In the genomic region with DNA sequence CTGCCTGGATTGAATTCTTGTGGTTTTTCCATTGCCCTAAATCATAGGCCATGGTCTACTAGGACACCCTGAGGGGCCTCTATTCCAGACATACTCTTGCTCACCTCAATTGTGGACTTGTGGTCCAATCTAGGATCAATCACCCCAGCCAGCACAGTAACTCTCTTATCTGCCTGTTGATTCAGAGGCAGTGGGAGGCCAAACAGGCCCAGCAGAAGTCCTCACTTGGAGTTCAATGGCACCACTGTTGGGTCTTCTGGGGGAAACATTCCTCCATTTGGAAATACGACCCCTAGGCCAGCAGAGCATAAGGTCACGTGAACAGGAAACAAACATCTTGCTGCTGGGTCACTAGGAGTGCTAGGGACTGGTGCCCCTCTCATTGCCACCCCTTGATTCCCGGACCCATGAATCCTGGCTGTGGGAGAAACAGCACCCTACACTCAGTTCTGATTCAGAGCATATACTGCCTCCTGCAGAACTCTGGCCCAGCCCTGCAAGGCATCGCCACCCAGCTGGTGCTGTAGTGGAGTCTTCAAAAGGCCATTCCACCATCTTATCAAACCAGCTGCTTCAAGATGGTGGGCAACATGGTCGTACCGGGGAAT, we compare ENCODE assay signal across 1 cellular context.
TF ChIP-seq lines count a peak whose summit lies in the region.

No MANE protein-coding gene starts in this region.

TF ChIP-seq in HepG2, 621 proteins besides CTCF, POLR2A, EP300 and RAD21 (continued from another document and continues in another):
- TF ChIP-seq HMG20A (CRISPR knock-in tag; IDR thresholded peaks at IDR 0.05; ENCODE audit: borderline replicate concordance) = no peak
- TF ChIP-seq ISL2 (CRISPR knock-in tag; IDR thresholded peaks at IDR 0.05) = no peak
- TF ChIP-seq SYNCRIP (IDR thresholded peaks at IDR 0.05; ENCODE audit: insufficient read depth, low read depth, low read length) = no peak
- TF ChIP-seq ATF7-NPFF (CRISPR knock-in tag; IDR thresholded peaks at IDR 0.05; ENCODE audit: low read depth) = no peak
- peak; percentile 19; the same call in 1 of the 2 replicates for TF ChIP-seq MED1 (CRISPR knock-in tag; IDR thresholded peaks at IDR 0.05)
- no peak for TF ChIP-seq FOXM1 (CRISPR knock-in tag; IDR thresholded peaks at IDR 0.05)
- TF ChIP-seq NKX3-1 (CRISPR knock-in tag; IDR thresholded peaks at IDR 0.05) = no peak
- no peak for TF ChIP-seq ZC3H13 (CRISPR knock-in tag; IDR thresholded peaks at IDR 0.05)
- peak; percentile 56; the same call in 1 of the 2 replicates for TF ChIP-seq HHEX (CRISPR knock-in tag; IDR thresholded peaks at IDR 0.05)
- no peak for TF ChIP-seq ZBTB1 (CRISPR knock-in tag; IDR thresholded peaks at IDR 0.05; ENCODE audit: borderline replicate concordance)
- no peak for TF ChIP-seq ZNF530 (CRISPR knock-in tag; IDR thresholded peaks at IDR 0.05; ENCODE audit: low read depth)
- TF ChIP-seq, protein P1, sequence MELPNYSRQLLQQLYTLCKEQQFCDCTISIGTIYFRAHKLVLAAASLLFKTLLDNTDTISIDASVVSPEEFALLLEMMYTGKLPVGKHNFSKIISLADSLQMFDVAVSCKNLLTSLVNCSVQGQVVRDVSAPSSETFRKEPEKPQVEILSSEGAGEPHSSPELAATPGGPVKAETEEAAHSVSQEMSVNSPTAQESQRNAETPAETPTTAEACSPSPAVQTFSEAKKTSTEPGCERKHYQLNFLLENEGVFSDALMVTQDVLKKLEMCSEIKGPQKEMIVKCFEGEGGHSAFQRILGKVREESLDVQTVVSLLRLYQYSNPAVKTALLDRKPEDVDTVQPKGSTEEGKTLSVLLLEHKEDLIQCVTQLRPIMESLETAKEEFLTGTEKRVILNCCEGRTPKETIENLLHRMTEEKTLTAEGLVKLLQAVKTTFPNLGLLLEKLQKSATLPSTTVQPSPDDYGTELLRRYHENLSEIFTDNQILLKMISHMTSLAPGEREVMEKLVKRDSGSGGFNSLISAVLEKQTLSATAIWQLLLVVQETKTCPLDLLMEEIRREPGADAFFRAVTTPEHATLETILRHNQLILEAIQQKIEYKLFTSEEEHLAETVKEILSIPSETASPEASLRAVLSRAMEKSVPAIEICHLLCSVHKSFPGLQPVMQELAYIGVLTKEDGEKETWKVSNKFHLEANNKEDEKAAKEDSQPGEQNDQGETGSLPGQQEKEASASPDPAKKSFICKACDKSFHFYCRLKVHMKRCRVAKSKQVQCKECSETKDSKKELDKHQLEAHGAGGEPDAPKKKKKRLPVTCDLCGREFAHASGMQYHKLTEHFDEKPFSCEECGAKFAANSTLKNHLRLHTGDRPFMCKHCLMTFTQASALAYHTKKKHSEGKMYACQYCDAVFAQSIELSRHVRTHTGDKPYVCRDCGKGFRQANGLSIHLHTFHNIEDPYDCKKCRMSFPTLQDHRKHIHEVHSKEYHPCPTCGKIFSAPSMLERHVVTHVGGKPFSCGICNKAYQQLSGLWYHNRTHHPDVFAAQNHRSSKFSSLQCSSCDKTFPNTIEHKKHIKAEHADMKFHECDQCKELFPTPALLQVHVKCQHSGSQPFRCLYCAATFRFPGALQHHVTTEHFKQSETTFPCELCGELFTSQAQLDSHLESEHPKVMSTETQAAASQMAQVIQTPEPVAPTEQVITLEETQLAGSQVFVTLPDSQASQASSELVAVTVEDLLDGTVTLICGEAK (IDR thresholded peaks at IDR 0.05) = no peak
- TF ChIP-seq, protein P1 (CRISPR knock-in tag; IDR thresholded peaks at IDR 0.05) = no peak
- TF ChIP-seq SIN3A (IDR thresholded peaks at IDR 0.05; ENCODE audit: borderline replicate concordance, low read depth, low read length) = no peak
- no peak for TF ChIP-seq AGO1 (IDR thresholded peaks at IDR 0.05; ENCODE audit: low read depth, low read length, poor library complexity, severe bottlenecking)
- TF ChIP-seq ZNF772 (CRISPR knock-in tag; IDR thresholded peaks at IDR 0.05) = no peak
- TF ChIP-seq, protein P2, sequence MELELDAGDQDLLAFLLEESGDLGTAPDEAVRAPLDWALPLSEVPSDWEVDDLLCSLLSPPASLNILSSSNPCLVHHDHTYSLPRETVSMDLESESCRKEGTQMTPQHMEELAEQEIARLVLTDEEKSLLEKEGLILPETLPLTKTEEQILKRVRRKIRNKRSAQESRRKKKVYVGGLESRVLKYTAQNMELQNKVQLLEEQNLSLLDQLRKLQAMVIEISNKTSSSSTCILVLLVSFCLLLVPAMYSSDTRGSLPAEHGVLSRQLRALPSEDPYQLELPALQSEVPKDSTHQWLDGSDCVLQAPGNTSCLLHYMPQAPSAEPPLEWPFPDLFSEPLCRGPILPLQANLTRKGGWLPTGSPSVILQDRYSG (CRISPR knock-in tag; IDR thresholded peaks at IDR 0.05) = no peak
- no peak for TF ChIP-seq STAG1 (CRISPR knock-in tag; IDR thresholded peaks at IDR 0.05)
- TF ChIP-seq ZNF484 (CRISPR knock-in tag; IDR thresholded peaks at IDR 0.05; ENCODE audit: borderline replicate concordance, low read depth) = no peak
- TF ChIP-seq, protein P3, sequence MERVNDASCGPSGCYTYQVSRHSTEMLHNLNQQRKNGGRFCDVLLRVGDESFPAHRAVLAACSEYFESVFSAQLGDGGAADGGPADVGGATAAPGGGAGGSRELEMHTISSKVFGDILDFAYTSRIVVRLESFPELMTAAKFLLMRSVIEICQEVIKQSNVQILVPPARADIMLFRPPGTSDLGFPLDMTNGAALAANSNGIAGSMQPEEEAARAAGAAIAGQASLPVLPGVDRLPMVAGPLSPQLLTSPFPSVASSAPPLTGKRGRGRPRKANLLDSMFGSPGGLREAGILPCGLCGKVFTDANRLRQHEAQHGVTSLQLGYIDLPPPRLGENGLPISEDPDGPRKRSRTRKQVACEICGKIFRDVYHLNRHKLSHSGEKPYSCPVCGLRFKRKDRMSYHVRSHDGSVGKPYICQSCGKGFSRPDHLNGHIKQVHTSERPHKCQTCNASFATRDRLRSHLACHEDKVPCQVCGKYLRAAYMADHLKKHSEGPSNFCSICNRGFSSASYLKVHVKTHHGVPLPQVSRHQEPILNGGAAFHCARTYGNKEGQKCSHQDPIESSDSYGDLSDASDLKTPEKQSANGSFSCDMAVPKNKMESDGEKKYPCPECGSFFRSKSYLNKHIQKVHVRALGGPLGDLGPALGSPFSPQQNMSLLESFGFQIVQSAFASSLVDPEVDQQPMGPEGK (CRISPR knock-in tag; IDR thresholded peaks at IDR 0.05) = no peak
- TF ChIP-seq, protein P4, sequence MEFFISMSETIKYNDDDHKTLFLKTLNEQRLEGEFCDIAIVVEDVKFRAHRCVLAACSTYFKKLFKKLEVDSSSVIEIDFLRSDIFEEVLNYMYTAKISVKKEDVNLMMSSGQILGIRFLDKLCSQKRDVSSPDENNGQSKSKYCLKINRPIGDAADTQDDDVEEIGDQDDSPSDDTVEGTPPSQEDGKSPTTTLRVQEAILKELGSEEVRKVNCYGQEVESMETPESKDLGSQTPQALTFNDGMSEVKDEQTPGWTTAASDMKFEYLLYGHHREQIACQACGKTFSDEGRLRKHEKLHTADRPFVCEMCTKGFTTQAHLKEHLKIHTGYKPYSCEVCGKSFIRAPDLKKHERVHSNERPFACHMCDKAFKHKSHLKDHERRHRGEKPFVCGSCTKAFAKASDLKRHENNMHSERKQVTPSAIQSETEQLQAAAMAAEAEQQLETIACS (CRISPR knock-in tag; IDR thresholded peaks at IDR 0.05) = no peak
- no peak for TF ChIP-seq SUZ12 (IDR thresholded peaks at IDR 0.05; ENCODE audit: low read depth, low read length)
- TF ChIP-seq GTF2F1 (IDR thresholded peaks at IDR 0.05; ENCODE audit: low read length) = no peak
- TF ChIP-seq, protein P5, sequence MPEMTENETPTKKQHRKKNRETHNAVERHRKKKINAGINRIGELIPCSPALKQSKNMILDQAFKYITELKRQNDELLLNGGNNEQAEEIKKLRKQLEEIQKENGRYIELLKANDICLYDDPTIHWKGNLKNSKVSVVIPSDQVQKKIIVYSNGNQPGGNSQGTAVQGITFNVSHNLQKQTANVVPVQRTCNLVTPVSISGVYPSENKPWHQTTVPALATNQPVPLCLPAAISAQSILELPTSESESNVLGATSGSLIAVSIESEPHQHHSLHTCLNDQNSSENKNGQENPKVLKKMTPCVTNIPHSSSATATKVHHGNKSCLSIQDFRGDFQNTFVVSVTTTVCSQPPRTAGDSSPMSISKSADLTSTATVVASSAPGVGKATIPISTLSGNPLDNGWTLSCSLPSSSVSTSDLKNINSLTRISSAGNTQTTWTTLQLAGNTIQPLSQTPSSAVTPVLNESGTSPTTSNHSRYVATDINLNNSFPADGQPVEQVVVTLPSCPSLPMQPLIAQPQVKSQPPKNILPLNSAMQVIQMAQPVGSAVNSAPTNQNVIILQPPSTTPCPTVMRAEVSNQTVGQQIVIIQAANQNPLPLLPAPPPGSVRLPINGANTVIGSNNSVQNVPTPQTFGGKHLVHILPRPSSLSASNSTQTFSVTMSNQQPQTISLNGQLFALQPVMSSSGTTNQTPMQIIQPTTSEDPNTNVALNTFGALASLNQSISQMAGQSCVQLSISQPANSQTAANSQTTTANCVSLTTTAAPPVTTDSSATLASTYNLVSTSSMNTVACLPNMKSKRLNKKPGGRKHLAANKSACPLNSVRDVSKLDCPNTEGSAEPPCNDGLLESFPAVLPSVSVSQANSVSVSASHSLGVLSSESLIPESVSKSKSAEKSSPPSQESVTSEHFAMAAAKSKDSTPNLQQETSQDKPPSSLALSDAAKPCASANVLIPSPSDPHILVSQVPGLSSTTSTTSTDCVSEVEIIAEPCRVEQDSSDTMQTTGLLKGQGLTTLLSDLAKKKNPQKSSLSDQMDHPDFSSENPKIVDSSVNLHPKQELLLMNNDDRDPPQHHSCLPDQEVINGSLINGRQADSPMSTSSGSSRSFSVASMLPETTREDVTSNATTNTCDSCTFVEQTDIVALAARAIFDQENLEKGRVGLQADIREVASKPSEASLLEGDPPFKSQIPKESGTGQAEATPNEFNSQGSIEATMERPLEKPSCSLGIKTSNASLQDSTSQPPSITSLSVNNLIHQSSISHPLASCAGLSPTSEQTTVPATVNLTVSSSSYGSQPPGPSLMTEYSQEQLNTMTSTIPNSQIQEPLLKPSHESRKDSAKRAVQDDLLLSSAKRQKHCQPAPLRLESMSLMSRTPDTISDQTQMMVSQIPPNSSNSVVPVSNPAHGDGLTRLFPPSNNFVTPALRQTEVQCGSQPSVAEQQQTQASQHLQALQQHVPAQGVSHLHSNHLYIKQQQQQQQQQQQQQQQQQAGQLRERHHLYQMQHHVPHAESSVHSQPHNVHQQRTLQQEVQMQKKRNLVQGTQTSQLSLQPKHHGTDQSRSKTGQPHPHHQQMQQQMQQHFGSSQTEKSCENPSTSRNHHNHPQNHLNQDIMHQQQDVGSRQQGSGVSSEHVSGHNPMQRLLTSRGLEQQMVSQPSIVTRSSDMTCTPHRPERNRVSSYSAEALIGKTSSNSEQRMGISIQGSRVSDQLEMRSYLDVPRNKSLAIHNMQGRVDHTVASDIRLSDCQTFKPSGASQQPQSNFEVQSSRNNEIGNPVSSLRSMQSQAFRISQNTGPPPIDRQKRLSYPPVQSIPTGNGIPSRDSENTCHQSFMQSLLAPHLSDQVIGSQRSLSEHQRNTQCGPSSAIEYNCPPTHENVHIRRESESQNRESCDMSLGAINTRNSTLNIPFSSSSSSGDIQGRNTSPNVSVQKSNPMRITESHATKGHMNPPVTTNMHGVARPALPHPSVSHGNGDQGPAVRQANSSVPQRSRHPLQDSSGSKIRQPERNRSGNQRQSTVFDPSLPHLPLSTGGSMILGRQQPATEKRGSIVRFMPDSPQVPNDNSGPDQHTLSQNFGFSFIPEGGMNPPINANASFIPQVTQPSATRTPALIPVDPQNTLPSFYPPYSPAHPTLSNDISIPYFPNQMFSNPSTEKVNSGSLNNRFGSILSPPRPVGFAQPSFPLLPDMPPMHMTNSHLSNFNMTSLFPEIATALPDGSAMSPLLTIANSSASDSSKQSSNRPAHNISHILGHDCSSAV (CRISPR knock-in tag; IDR thresholded peaks at IDR 0.05; ENCODE audit: borderline replicate concordance) = no peak
- no peak for TF ChIP-seq MIXL1 (CRISPR knock-in tag; IDR thresholded peaks at IDR 0.05)
- TF ChIP-seq NFE2L2 (IDR thresholded peaks at IDR 0.05; ENCODE audit: low read length) = no peak
- no peak for TF ChIP-seq ZNF670 (CRISPR knock-in tag; IDR thresholded peaks at IDR 0.05; ENCODE audit: borderline replicate concordance)
- TF ChIP-seq NFYB (CRISPR knock-in tag; IDR thresholded peaks at IDR 0.05) = no peak
- TF ChIP-seq CC2D1A (CRISPR knock-in tag; IDR thresholded peaks at IDR 0.05) = no peak
- TF ChIP-seq SSRP1 (CRISPR knock-in tag; IDR thresholded peaks at IDR 0.05) = no peak
- TF ChIP-seq ZNF138 (CRISPR knock-in tag; IDR thresholded peaks at IDR 0.05; ENCODE audit: low read depth) = no peak
- TF ChIP-seq JUNB (CRISPR knock-in tag; IDR thresholded peaks at IDR 0.05; ENCODE audit: borderline replicate concordance) = no peak
- no peak for TF ChIP-seq TCF7 (IDR thresholded peaks at IDR 0.05; ENCODE audit: low read depth)
- no peak for TF ChIP-seq PHB2 (IDR thresholded peaks at IDR 0.05; ENCODE audit: partially characterized antibody)
- no peak for TF ChIP-seq TARDBP (CRISPR knock-in tag; IDR thresholded peaks at IDR 0.05)
- no peak for TF ChIP-seq TBP (CRISPR knock-in tag; IDR thresholded peaks at IDR 0.05)
- no peak for TF ChIP-seq ZNF839 (CRISPR knock-in tag; IDR thresholded peaks at IDR 0.05; ENCODE audit: borderline replicate concordance)
- TF ChIP-seq NFYC (CRISPR knock-in tag; IDR thresholded peaks at IDR 0.05) = no peak
- no peak for TF ChIP-seq BRCA1 (CRISPR knock-in tag; IDR thresholded peaks at IDR 0.05)
- no peak for TF ChIP-seq HMGA1 (CRISPR knock-in tag; conservative IDR thresholded peaks at IDR 0.05)
